15 cellular contexts compared by ENCODE assay signal in genomic region chr7:33719059-33719581, GRCh38.
A peak's percentile ranks its signal among the peaks of the same experiment; 100 is the strongest.
DNase-seq lines count a peak whose midpoint lies in the region; ATAC-seq and TF ChIP-seq lines count a peak whose summit lies in the region.
"Had no signal": no experiment of that assay in that cellular context is flagged by ENCODE, and none has a peak within 500 bp of the region (broad histone marks: within the 10 kb centered on the region; RNA-seq: fewer than 3 reads in every experiment).

No MANE protein-coding gene starts in this region.

- H3K4me3 ChIP-seq in fibroblast of mammary gland (ENCODE audit: control insufficient read depth, low read depth, low read length) (no peak overlapping the region), lower lobe of right lung (no peak overlapping the region)
- H3K4me3 ChIP-seq: HAP-1, skin epidermis had no signal

- no peaks in the 10 kb centered on the region for H3K36me3 ChIP-seq in lower lobe of right lung
- H3K36me3 ChIP-seq: HAP-1 had no signal

- DNase-seq in GM03348 (ENCODE audit: low spot score) (peak; percentile 35), fibroblast of mammary gland (ENCODE audit: low read depth) (peak; percentile 72), lower lobe of right lung (no peak), sciatic nerve (ENCODE audit: low spot score) (no peak), ureter (ENCODE audit: low spot score) (no peak), GM19240 (ENCODE audit: insufficient read length, low spot score) (no peak)
- DNase-seq in activated CD4-positive, alpha-beta T cell treated with anti-CD3 and anti-CD28 coated beads, Interleukin-2, amount 50 U/mL, for 48 hours = no peak
- DNase-seq: activated CD4-positive, alpha-beta T cell treated with anti-CD3 and anti-CD28 coated beads for 1 hour; dermis blood vessel endothelial cell; KBM-7; NCI-H1436 treated with DMSO at 0.1 percent for 48 hours; NCI-H510A treated with DMSO at 0.1 percent for 48 hours had no signal

- no peak for TF ChIP-seq CTCF in fibroblast of mammary gland (conservative IDR thresholded peaks at IDR 0.05; ENCODE audit: control insufficient read depth, insufficient read depth, low read depth, low read length)
- TF ChIP-seq CTCF in lower lobe of right lung (IDR thresholded peaks at IDR 0.05) = no peak

- H3K4me1 ChIP-seq in lower lobe of right lung = peaks cover 6% of the 10 kb centered on the region
- H3K4me1 ChIP-seq: HAP-1 had no signal

- H3K9me3 ChIP-seq in lower lobe of right lung = no peaks in the 10 kb centered on the region
- H3K9me3 ChIP-seq: HAP-1 had no signal

- intact Hi-C loops in lower lobe of right lung (cut with DNase I) (no loop called here), sciatic nerve (cut with DNase I) (no loop called here)

- H3K27me3 ChIP-seq in lower lobe of right lung (ENCODE audit: low read depth) = no peaks in the 10 kb centered on the region

- peak; percentile 55 to 57 for ATAC-seq in lower lobe of right lung
- ATAC-seq in sciatic nerve = peak; percentile 91
- no peak for ATAC-seq in GM18870 (IDR thresholded peaks at IDR 0.05; ENCODE audit: unreplicated experiment)

- H3K27ac ChIP-seq in lower lobe of right lung = peak overlapping the region; percentile 32
- H3K27ac ChIP-seq: skin epidermis had no signal

Comparison
In these comparisons a context has a peak if more than half of its experiments do, and no peak if none do; other contexts are left out.
1. DNase-seq: peak in GM03348 (single experiment) and fibroblast of mammary gland (single experiment); none in lower lobe of right lung (single experiment), sciatic nerve (single experiment), ureter (single experiment), activated CD4-positive, alpha-beta T cell treated with anti-CD3 and anti-CD28 coated beads, Interleukin-2, amount 50 U/mL, for 48 hours (0 of 2) and GM19240 (single experiment).